ENCODE assay signal across 7 cellular contexts in the genomic region with DNA sequence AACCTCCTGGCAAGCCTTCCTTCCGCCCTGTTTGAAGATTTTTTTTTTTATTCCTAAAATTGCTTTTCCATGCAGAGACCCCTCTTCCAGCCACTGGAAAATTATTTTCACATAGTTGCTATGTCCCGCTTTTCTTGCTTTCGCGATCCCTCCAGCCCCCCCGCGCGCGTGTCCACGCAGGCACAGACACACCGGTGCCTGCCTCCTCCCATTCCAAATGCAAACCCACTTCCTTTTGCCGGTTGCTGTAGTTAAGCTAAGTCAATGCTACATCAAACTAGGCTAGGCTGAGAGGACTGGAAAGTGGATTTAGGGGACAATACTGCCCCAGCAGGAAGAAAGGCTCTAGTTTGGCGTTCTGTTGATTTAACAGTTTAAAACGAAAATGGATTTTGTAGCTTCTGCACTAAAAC.
A peak's percentile ranks its signal among the peaks of the same experiment; 100 is the strongest.
DNase-seq lines count a peak whose midpoint lies in the region; ATAC-seq, FAIRE-seq and TF ChIP-seq lines count a peak whose summit lies in the region.

No MANE protein-coding gene starts in this region.

- peak; percentile 25 to 40 (median 30) for ATAC-seq in pancreas
- no peak for ATAC-seq in GM21447 (IDR thresholded peaks at IDR 0.05; ENCODE audit: unreplicated experiment)

- peak overlapping the region; percentile 11 for H3K27ac Mint-ChIP-seq in activated CD4-positive, alpha-beta memory T cell treated with anti-CD3 and anti-CD28 coated beads, Interleukin-2, amount 10 ng/mL, durations not matched to agents 7 days and 5 days

- H3K36me3 Mint-ChIP-seq in activated CD4-positive, alpha-beta memory T cell treated with anti-CD3 and anti-CD28 coated beads, Interleukin-2, amount 10 ng/mL, durations not matched to agents 7 days and 5 days (ENCODE audit: low read depth): peaks cover 2% of the 10 kb centered on the region

- H3K9me3 Mint-ChIP-seq in activated CD4-positive, alpha-beta memory T cell treated with anti-CD3 and anti-CD28 coated beads, Interleukin-2, amount 10 ng/mL, durations not matched to agents 7 days and 5 days: no peaks in the 10 kb centered on the region

- intact Hi-C loops in head of caudate nucleus (cut with DNase I) (loop anchor here (5.0 to 10.0 kb wide), 2 partner anchors 109 to 441 kb away; partner anchors contain the start of genes CCDC149 and DHX15), pancreas (cut with DNase I) (no loop called here)

- DNase-seq in Daoy (ENCODE audit: low read depth) (peak; percentile 65), LoVo (ENCODE audit: low spot score) (peak; percentile 39), head of caudate nucleus (peak in 35 of 42 donors; percentile 5 to 62 (median 28)), pancreas (peak in 3 of 6 donors; percentile 13 to 60 (median 15)), T-helper 9 cell (no peak)
- DNase-seq in activated CD4-positive, alpha-beta memory T cell treated with anti-CD3 and anti-CD28 coated beads, Interleukin-2, amount 10 ng/mL, durations not matched to agents 7 days and 5 days: no peak

- H3K27me3 Mint-ChIP-seq in activated CD4-positive, alpha-beta memory T cell treated with anti-CD3 and anti-CD28 coated beads, Interleukin-2, amount 10 ng/mL, durations not matched to agents 7 days and 5 days: peaks cover 68% of the 10 kb centered on the region

- CTCF ChIA-PET in activated CD4-positive, alpha-beta memory T cell treated with anti-CD3 and anti-CD28 coated beads, Interleukin-2, amount 10 ng/mL, durations not matched to agents 7 days and 5 days (lab: Charles Lee): interaction anchor here (0.6 to 1.3 kb wide), 3 partner anchors 78 to 839 kb away, joined by 3 to 5 read pairs (median 4); partner anchors contain the start of gene ZCCHC4

- H3K27ac ChIP-seq in pancreas: peak overlapping the region in 2 of 4 donors; percentile 41 to 50

- no peaks in the 10 kb centered on the region for H3K9me3 ChIP-seq in pancreas

- TF ChIP-seq CTCF in pancreas (IDR thresholded peaks at IDR 0.05): no peak

- peaks cover 0 to 6% (median 2%) of the 10 kb centered on the region in 4 donors for H3K27me3 ChIP-seq in pancreas

- POLR2A ChIA-PET in activated CD4-positive, alpha-beta memory T cell treated with anti-CD3 and anti-CD28 coated beads, Interleukin-2, amount 10 ng/mL, durations not matched to agents 7 days and 5 days (lab: Charles Lee): interaction anchor here (1.7 kb wide), 1 partner anchor 111 kb away, joined by 7 read pairs; the partner anchor contains the start of gene DHX15

- peaks cover 39% of the 10 kb centered on the region for H3K4me1 Mint-ChIP-seq in activated CD4-positive, alpha-beta memory T cell treated with anti-CD3 and anti-CD28 coated beads, Interleukin-2, amount 10 ng/mL, durations not matched to agents 7 days and 5 days

- FAIRE-seq in pancreas (lab: Jason Lieb, UNC): no peak

- peaks cover 0 to 7% (median 6%) of the 10 kb centered on the region in 3 donors for H3K4me1 ChIP-seq in pancreas

- no peaks in the 10 kb centered on the region for H3K36me3 ChIP-seq in pancreas

- WGBS in pancreas, 2 donors: 1% methylated on average over 13 of the region's 13 CpGs

- peak overlapping the region; percentile 87 for H3K4me3 Mint-ChIP-seq in activated CD4-positive, alpha-beta memory T cell treated with anti-CD3 and anti-CD28 coated beads, Interleukin-2, amount 10 ng/mL, durations not matched to agents 7 days and 5 days

- H3K4me3 ChIP-seq in pancreas: peak overlapping the region; percentile 35 to 57 (median 40)

Comparison
In these comparisons a context has a peak if more than half of its experiments do, and no peak if none do; other contexts are left out.
1. DNase-seq: peak in Daoy (single experiment), LoVo (single experiment) and head of caudate nucleus (35 of 42); none in activated CD4-positive, alpha-beta memory T cell treated with anti-CD3 and anti-CD28 coated beads, Interleukin-2, amount 10 ng/mL, durations not matched to agents 7 days and 5 days (single experiment) and T-helper 9 cell (single experiment).